In genomic region chr15:35958936-35959335, GRCh38 we compare ENCODE assay signal across 23 cellular contexts.
DNase-seq lines count a peak whose midpoint lies in the region; ATAC-seq, FAIRE-seq and TF ChIP-seq lines count a peak whose summit lies in the region.
"Had no signal": no experiment of that assay in that cellular context is flagged by ENCODE, and none has a peak within 500 bp of the region (broad histone marks: within the 10 kb centered on the region; RNA-seq: fewer than 3 reads in every experiment).

No MANE protein-coding gene starts in this region.

- dilution Hi-C loops in IMR-90 (cut with HindIII; ENCODE audit: low sequenced_read_pairs, unreplicated experiment) = no loop called here

- H3K79me2 ChIP-seq in SK-N-SH (ENCODE audit: insufficient read depth) = no peaks in the 10 kb centered on the region

- H3K36me3 ChIP-seq in IMR-90 (ENCODE audit: control insufficient read depth, insufficient read depth, low read length) (no peaks in the 10 kb centered on the region), SK-N-SH (replicated peaks in 1 of 2; ENCODE audit: control insufficient read depth in 1 of 2, insufficient read depth in 2 of 2, low read length in 1 of 2) (no peaks in the 10 kb centered on the region), bronchial epithelial cell (ENCODE audit: control insufficient read depth, insufficient read depth, low read length) (no peaks in the 10 kb centered on the region), left lung (no peaks in the 10 kb centered on the region)
- H3K36me3 ChIP-seq: HAP-1, SJSA1 had no signal

- in situ Hi-C loops in IMR-90 (cut with MboI; ENCODE audit: low sequenced_read_pairs) = no loop called here

- 0 out of 2 replicates have a peak overlapping the region, but pooled peaks have one; percentile 1 for H3K14ac ChIP-seq in IMR-90 (replicated peaks; ENCODE audit: low read depth, low read length)

- H3K23ac ChIP-seq in IMR-90 (ENCODE audit: low read depth, low read length) = no peak overlapping the region

- no peaks in the 10 kb centered on the region for H3K9me2 ChIP-seq in SK-N-SH

- H3K4ac ChIP-seq in IMR-90 (ENCODE audit: low read depth, low read length) = no peak overlapping the region

- no peak overlapping the region for H4K5ac ChIP-seq in IMR-90 (ENCODE audit: low read depth, low read length)

- H2BK120ac ChIP-seq in IMR-90 (ENCODE audit: low read depth, low read length) = no peak overlapping the region

- H3K9ac ChIP-seq in IMR-90 (ENCODE audit: low read depth, low read length) (no peak overlapping the region), SK-N-SH (no peak overlapping the region)

- peaks cover 1% of the 10 kb centered on the region; the same call in 1 of the 2 replicates for H3K27me3 ChIP-seq in IMR-90 (ENCODE audit: control insufficient read depth, insufficient read depth, low read length)
- no peaks in the 10 kb centered on the region for H3K27me3 ChIP-seq in SK-N-SH (ENCODE audit: insufficient read depth)
- H3K27me3 ChIP-seq in bronchial epithelial cell (ENCODE audit: control insufficient read depth, insufficient read depth, low read length) = no peaks in the 10 kb centered on the region
- no peaks in the 10 kb centered on the region for H3K27me3 ChIP-seq in left lung
- H3K27me3 ChIP-seq: SJSA1 had no signal

- no peak overlapping the region for H2AK9ac ChIP-seq in IMR-90 (replicated peaks; ENCODE audit: low read depth, low read length, poor library complexity)

- no peak for FAIRE-seq in bronchial epithelial cell (lab: Jason Lieb, UNC)
- FAIRE-seq in GM12891 (lab: Jason Lieb, UNC) = no peak

- H3K9me1 ChIP-seq in IMR-90 (ENCODE audit: insufficient read depth, low read length) = no peaks in the 10 kb centered on the region

- H3K4me1 ChIP-seq in IMR-90 (ENCODE audit: control insufficient read depth, insufficient read depth, low read length) = no peaks in the 10 kb centered on the region; the same call in 1 of the 2 replicates
- peaks cover 13 to 17% of the 10 kb centered on the region in 2 experiments for H3K4me1 ChIP-seq in SK-N-SH (ENCODE audit: control insufficient read depth in 1 of 2, insufficient read depth in 2 of 2, low read depth in 1 of 2, low read length in 1 of 2)
- H3K4me1 ChIP-seq in left lung = no peaks in the 10 kb centered on the region
- H3K4me1 ChIP-seq: SJSA1 had no signal

- no TSS peak for BruUV-seq in IMR-90 (replicated peaks; lab: Mats Ljungman, UMichigan)

- no peak overlapping the region for H2BK15ac ChIP-seq in IMR-90 (ENCODE audit: low read depth, low read length)

- intact Hi-C loops in IMR-90 (cut with micrococcal nuclease) = no loop called here
- intact Hi-C loops in left lung (cut with DNase I) = no loop called here

- no peak overlapping the region for H4K91ac ChIP-seq in IMR-90 (ENCODE audit: insufficient read depth, low read depth, low read length)

- H2BK5ac ChIP-seq in IMR-90 (ENCODE audit: low read depth, low read length, poor library complexity, severe bottlenecking) = no peak overlapping the region

- no peak for TF ChIP-seq POLR2A in IMR-90 (IDR thresholded peaks at IDR 0.05; ENCODE audit: low read depth, low read length)
- no peak for TF ChIP-seq POLR2A in GM12891 (IDR thresholded peaks at IDR 0.05; ENCODE audit: low read depth, low read length)

- H4K20me1 ChIP-seq in IMR-90 (ENCODE audit: insufficient read depth, low read length) (no peaks in the 10 kb centered on the region), SK-N-SH (ENCODE audit: insufficient read depth) (no peaks in the 10 kb centered on the region)

- no peak overlapping the region for H3K4me2 ChIP-seq in IMR-90 (ENCODE audit: low read depth, low read length)
- H3K4me2 ChIP-seq in SK-N-SH = no peak overlapping the region

- no peak overlapping the region for H3K27ac ChIP-seq in IMR-90 (ENCODE audit: insufficient read depth, low read length)
- peak overlapping the region in 1 of 2 experiments; percentile 83; a peak in 1 of 4 replicates for H3K27ac ChIP-seq in SK-N-SH (ENCODE audit: low read depth in 2 of 2, low read length in 1 of 2)
- no peak overlapping the region for H3K27ac ChIP-seq in left lung
- H3K27ac ChIP-seq: C4-2B, HL-60, SJSA1 had no signal

- no peak for TF ChIP-seq RAD21 in IMR-90 (IDR thresholded peaks at IDR 0.05; ENCODE audit: low read length)
- TF ChIP-seq RAD21 in SK-N-SH (IDR thresholded peaks at IDR 0.05; ENCODE audit: low read length) = no peak

- H2AFZ ChIP-seq in IMR-90 (replicated peaks; ENCODE audit: low read length, poor library complexity) (no peak overlapping the region), SK-N-SH (ENCODE audit: low read depth) (no peak overlapping the region)

- no peak for TF ChIP-seq CTCF in IMR-90 (conservative IDR thresholded peaks at IDR 0.05; ENCODE audit: low read depth, low read length)
- no peak for TF ChIP-seq CTCF in SK-N-SH (IDR thresholded peaks at IDR 0.05)
- no peak for TF ChIP-seq CTCF in bronchial epithelial cell (IDR thresholded peaks at IDR 0.05; ENCODE audit: insufficient read depth, low read length, severe bottlenecking)
- no peak for TF ChIP-seq CTCF in left lung (IDR thresholded peaks at IDR 0.05)

- 0 out of 4 replicates have a peak, but pooled peaks of 1 of the 2 experiments have one; percentile 24 for TF ChIP-seq EP300 in SK-N-SH (IDR thresholded peaks at IDR 0.05; ENCODE audit: borderline replicate concordance in 1 of 2, low read depth in 1 of 2, low read length in 1 of 2)

- H4K8ac ChIP-seq in IMR-90 (ENCODE audit: low read depth in 2 of 2, low read length in 2 of 2) = no peak overlapping the region

- no peaks in the 10 kb centered on the region for H3K9me3 ChIP-seq in IMR-90 (ENCODE audit: control insufficient read depth, insufficient read depth, low read length)
- no peaks in the 10 kb centered on the region for H3K9me3 ChIP-seq in SK-N-SH
- no peaks in the 10 kb centered on the region for H3K9me3 ChIP-seq in left lung
- H3K9me3 ChIP-seq: HAP-1, SJSA1 had no signal

- H3K56ac ChIP-seq in IMR-90 (ENCODE audit: extremely low read depth, insufficient read depth, low read length) = no peak overlapping the region

- H3F3A ChIP-seq in SK-N-SH (replicated peaks; ENCODE audit: insufficient read depth) = no peaks in the 10 kb centered on the region

- ATAC-seq in IMR-90 (ENCODE audit: low read depth) = no peak
- peak; percentile 58 for ATAC-seq in left lung
- no peak for ATAC-seq in GM18517 (IDR thresholded peaks at IDR 0.05; ENCODE audit: unreplicated experiment)
- ATAC-seq in HG03135 (IDR thresholded peaks at IDR 0.05; ENCODE audit: unreplicated experiment) = no peak

- H3K18ac ChIP-seq in IMR-90 (ENCODE audit: low read depth, low read length) = no peak overlapping the region

- CTCF ChIA-PET in IMR-90 (lab: Yijun Ruan, JAX) (no interaction called here), SK-N-SH (lab: Yijun Ruan, JAX) (no interaction called here)

- no peak overlapping the region for H3K4me3 ChIP-seq in IMR-90 (ENCODE audit: insufficient read depth, low read depth, low read length)
- H3K4me3 ChIP-seq in SK-N-SH (ENCODE audit: low read depth in 2 of 2, low read length in 1 of 2) = no peak overlapping the region
- no peak overlapping the region for H3K4me3 ChIP-seq in bronchial epithelial cell (ENCODE audit: low read depth, low read length)
- H3K4me3 ChIP-seq in left lung = no peak overlapping the region
- H3K4me3 ChIP-seq: HAP-1, SJSA1 had no signal

- H2BK20ac ChIP-seq in IMR-90 (ENCODE audit: low read depth, low read length) = no peak overlapping the region

- H2AK5ac ChIP-seq in IMR-90 (ENCODE audit: low read depth, low read length) = no peak overlapping the region

- POLR2A ChIA-PET in IMR-90 (lab: Charles Lee; ENCODE audit: unreplicated experiment) = no interaction called here
- POLR2A ChIA-PET in SK-N-SH (lab: Yijun Ruan, JAX) = no interaction called here

- no peaks in the 10 kb centered on the region for H3K79me1 ChIP-seq in IMR-90 (ENCODE audit: low read depth in 1 of 2, low read length in 2 of 2)

- WGBS in IMR-90 (ENCODE audit: extremely low coverage in 2 of 2, insufficient read length in 1 of 2), 2 experiments = no CpG with 5 or more reads among the region's 2 CpGs
- whole genome bisulfite sequencing in SK-N-SH (ENCODE audit: low lambda C conversion rate) = 28% methylated on average over 2 of the region's 2 CpGs

- DNase-seq in IMR-90 = peak; percentile 12
- no peak for DNase-seq in SK-N-SH
- peak; percentile 44 for DNase-seq in bronchial epithelial cell (ENCODE audit: low read depth)
- no peak for DNase-seq in left lung
- no peak for DNase-seq in GM12891 (ENCODE audit: insufficient read length, low spot score)
- DNase-seq in activated CD8-positive, alpha-beta memory T cell treated with anti-CD3 and anti-CD28 coated beads for 24 hours = no peak
- DNase-seq: CD8-positive, alpha-beta memory T cell; DMS 273 treated with DMSO at 0.1 percent for 48 hours; GOT3; HFFc6; NCI-H1092; NCI-H1417 treated with DMSO at 0.1 percent for 48 hours; NCI-H187; NCI-H446; NCI-H524 treated with DMSO at 0.1 percent for 48 hours; Right ventricle myocardium superior; RPMI8226 had no signal

TF ChIP-seq in IMR-90, 13 proteins besides CTCF, POLR2A, EP300 and RAD21:
- TF ChIP-seq BHLHE40 (IDR thresholded peaks at IDR 0.05; ENCODE audit: low read depth, low read length) = no peak
- TF ChIP-seq CEBPB (IDR thresholded peaks at IDR 0.05; ENCODE audit: low read depth, low read length) = peak; percentile 68

TF ChIP-seq in SK-N-SH, 30 proteins besides CTCF, POLR2A, EP300 and RAD21:
- TF ChIP-seq JUND (IDR thresholded peaks at IDR 0.05) (0 out of 2 replicates have a peak, but pooled peaks have one; percentile 17), NRF1 (IDR thresholded peaks at IDR 0.05; ENCODE audit: low read depth, low read length) (no peak)

TF ChIP-seq in GM12891, 5 proteins besides CTCF, POLR2A, EP300 and RAD21:
- TF ChIP-seq TAF1 (IDR thresholded peaks at IDR 0.05; ENCODE audit: low read depth, low read length) (no peak), PAX5 (IDR thresholded peaks at IDR 0.05; ENCODE audit: insufficient read depth, low read length, severe bottlenecking) (no peak), POLR2AphosphoS5 (IDR thresholded peaks at IDR 0.05; ENCODE audit: low read depth, low read length) (no peak), POU2F2 (IDR thresholded peaks at IDR 0.05; ENCODE audit: low read depth, low read length) (no peak), SPI1 (IDR thresholded peaks at IDR 0.05; ENCODE audit: low read depth, low read length) (no peak)
TF ChIP-seq in GM12891: peak in this region for 0.

Comparison
In these comparisons a context has a peak if more than half of its experiments do, and no peak if none do; other contexts are left out.
1. DNase-seq: peak in IMR-90 (single experiment) and bronchial epithelial cell (single experiment); none in SK-N-SH (single experiment), left lung (0 of 2), GM12891 (single experiment) and activated CD8-positive, alpha-beta memory T cell treated with anti-CD3 and anti-CD28 coated beads for 24 hours (single experiment).